In the genomic region with DNA sequence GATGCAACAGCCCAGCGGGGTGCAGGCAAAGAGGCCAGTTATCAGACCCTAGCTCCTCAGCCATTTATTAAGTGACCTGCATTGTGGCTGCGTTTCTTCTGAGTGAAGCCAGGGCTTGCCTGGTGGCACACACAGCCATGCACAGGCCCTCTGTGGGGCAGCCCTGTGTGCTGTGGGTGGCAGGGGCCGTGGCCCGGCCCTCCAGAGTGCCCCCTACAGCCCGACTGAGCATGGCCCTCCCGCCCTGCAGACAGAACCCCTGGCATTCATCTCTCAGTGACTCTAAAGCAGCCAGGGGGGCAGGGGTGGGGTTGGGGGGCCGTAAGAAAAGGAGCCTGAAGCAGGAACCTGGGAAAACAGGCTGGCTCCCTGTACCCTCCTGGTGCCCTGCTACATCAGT, we compare ENCODE assay signal across 21 cellular contexts.
DNase-seq lines count a peak whose midpoint lies in the region; ATAC-seq and TF ChIP-seq lines count a peak whose summit lies in the region.
"Had no signal": no experiment of that assay in that cellular context is flagged by ENCODE, and none has a peak within 500 bp of the region (broad histone marks: within the 10 kb centered on the region; RNA-seq: fewer than 3 reads in every experiment).

No MANE protein-coding gene starts in this region.

- DNase-seq in DMS 273 (lab: John Stamatoyannopoulos, UW; ENCODE audit: unreplicated experiment): peak; percentile 15
- DNase-seq in DMS 273 treated with DMSO at 0.1 percent for 48 hours (lab: John Stamatoyannopoulos, UW): no peak
- DNase-seq in WTC11 (ENCODE audit: low spot score): peak; percentile 19
- no peak for DNase-seq in nephron progenitor cell
- DNase-seq in heart left ventricle: no peak
- no peak for DNase-seq in HK-2 (ENCODE audit: unreplicated experiment)
- DNase-seq in cortex of kidney (lab: John Stamatoyannopoulos, UW): no peak
- no peak for DNase-seq in NCI-H2171 (lab: John Stamatoyannopoulos, UW)
- DNase-seq: BE2C, Calu3, MM.1S, NCI-H1694 treated with DMSO at 0.1 percent for 48 hours, NCI-H2081, NCI-H774, PC-3, SK-N-SH, SW 1271 had no signal

- H3K9me3 Mint-ChIP-seq in WTC11 (no peaks in the 10 kb centered on the region), nephron progenitor cell (no peaks in the 10 kb centered on the region)

- CTCF ChIA-PET in WTC11 (lab: Charles Lee): interaction anchor here (0.6 to 3.2 kb wide), 6 partner anchors 12 to 360 kb away, joined by 3 to 9 read pairs (median 3); no protein-coding TSS in a partner anchor

- 61 to 73% (median 63%) methylated on average over 3 to 7 of the region's 7 CpGs for WGBS in heart left ventricle, 4 donors

- H3K4me3 Mint-ChIP-seq in WTC11 (no peak overlapping the region), nephron progenitor cell (no peak overlapping the region)
- H3K4me3 Mint-ChIP-seq: IgD-negative memory B cell had no signal

- TF ChIP-seq CTCF in WTC11 (IDR thresholded peaks at IDR 0.05) (no peak), nephron progenitor cell (IDR thresholded peaks at IDR 0.05) (no peak), heart left ventricle (IDR thresholded peaks at IDR 0.05) (no peak)

- no peaks in the 10 kb centered on the region for H3K36me3 ChIP-seq in heart left ventricle
- H3K36me3 ChIP-seq: BE2C had no signal

- POLR2A ChIA-PET in WTC11 (lab: Charles Lee): no interaction called here

- H3K36me3 Mint-ChIP-seq in WTC11 (no peaks in the 10 kb centered on the region), nephron progenitor cell (ENCODE audit: low read depth) (no peaks in the 10 kb centered on the region)
- H3K36me3 Mint-ChIP-seq: IgD-negative memory B cell had no signal

- no peak overlapping the region for H3K27ac Mint-ChIP-seq in WTC11
- H3K27ac Mint-ChIP-seq in nephron progenitor cell: peak overlapping the region; percentile 70
- H3K27ac Mint-ChIP-seq: IgD-negative memory B cell had no signal

- H3K4me3 ChIP-seq in heart left ventricle: no peak overlapping the region

- intact Hi-C loops in heart left ventricle (cut with DNase I): loop anchor here in 1 of 10 donors (10.0 kb wide), 1 partner anchor 65 kb away; no protein-coding TSS in a partner anchor

- H3K27me3 Mint-ChIP-seq in WTC11 (ENCODE audit: low read depth) (no peaks in the 10 kb centered on the region), nephron progenitor cell (ENCODE audit: low read depth, poor library complexity) (peaks cover under 1% of the 10 kb centered on the region)

- ATAC-seq in WTC11 (peak; percentile 83), heart left ventricle (no peak)
- ATAC-seq: PC-3 had no signal

- peaks cover 8% of the 10 kb centered on the region for H3K4me1 Mint-ChIP-seq in WTC11
- no peaks in the 10 kb centered on the region for H3K4me1 Mint-ChIP-seq in nephron progenitor cell

- peaks cover 0 to 8% (median 0%) of the 10 kb centered on the region in 12 donors for H3K4me1 ChIP-seq in heart left ventricle

- no peak overlapping the region for H3K27ac ChIP-seq in heart left ventricle
- H3K27ac ChIP-seq: 22Rv1, HL-60, KMS-11 had no signal

- H3K9me3 ChIP-seq in heart left ventricle: no peaks in the 10 kb centered on the region
- H3K9me3 ChIP-seq: BE2C, SK-N-SH had no signal

- no peak for TF ChIP-seq POLR2A in heart left ventricle (IDR thresholded peaks at IDR 0.05)

- H3K27me3 ChIP-seq in heart left ventricle: no peaks in the 10 kb centered on the region
- H3K27me3 ChIP-seq: BE2C had no signal

TF ChIP-seq in WTC11, 78 proteins besides CTCF, POLR2A, EP300 and RAD21:
- no peak for TF ChIP-seq TCF7 (CRISPR knock-in tag; IDR thresholded peaks at IDR 0.05; ENCODE audit: low read depth)
- no peak for TF ChIP-seq RELA (CRISPR knock-in tag; IDR thresholded peaks at IDR 0.05; ENCODE audit: borderline replicate concordance)
- TF ChIP-seq KAT7 (CRISPR knock-in tag; IDR thresholded peaks at IDR 0.05; ENCODE audit: borderline replicate concordance): no peak

Comparison
In these comparisons a context has a peak if more than half of its experiments do, and no peak if none do; other contexts are left out.
1. DNase-seq: peak in DMS 273 (single experiment) and WTC11 (single experiment); none in DMS 273 treated with DMSO at 0.1 percent for 48 hours (single experiment), nephron progenitor cell (single experiment), heart left ventricle (0 of 5), HK-2 (single experiment), cortex of kidney (single experiment) and NCI-H2171 (single experiment).